ENCODE assay signal across 16 cellular contexts in genomic region chr13:47288546-47288945, GRCh38.
A peak's percentile ranks its signal among the peaks of the same experiment; 100 is the strongest.
DNase-seq lines count a peak whose midpoint lies in the region; ATAC-seq, FAIRE-seq and TF ChIP-seq lines count a peak whose summit lies in the region.
"Had no signal": no experiment of that assay in that cellular context is flagged by ENCODE, and none has a peak within 500 bp of the region (broad histone marks: within the 10 kb centered on the region; RNA-seq: fewer than 3 reads in every experiment).

No MANE protein-coding gene starts in this region.

- no peak overlapping the region for H3K4me2 ChIP-seq in PC-3 (ENCODE audit: low read length)

- H3K9me2 ChIP-seq in PC-3 (replicated peaks; ENCODE audit: low read length): no peaks in the 10 kb centered on the region

- H3K4me3 ChIP-seq in AG10803 (ENCODE audit: low read length) (no peak overlapping the region), PC-3 (ENCODE audit: low read length) (no peak overlapping the region), brain microvascular endothelial cell (ENCODE audit: low read depth, low read length) (no peak overlapping the region), adrenal gland (no peak overlapping the region)

- H2AFZ ChIP-seq in PC-3 (ENCODE audit: low read length): no peak overlapping the region

- whole genome bisulfite sequencing in adrenal gland, 4 donors: 58 to 76% (median 71%) methylated on average over 5 of the region's 5 CpGs

- BruUV-seq in PC-3 (replicated peaks; lab: Mats Ljungman, UMichigan): no TSS peak

- H3K9me3 ChIP-seq in PC-3 (ENCODE audit: low read length) (no peaks in the 10 kb centered on the region), adrenal gland (replicated peaks in 1 of 3) (no peaks in the 10 kb centered on the region)

- CTCF ChIA-PET in PC-3 (lab: Charles Lee): no interaction called here

- H3K9ac ChIP-seq in PC-3 (ENCODE audit: low read length): no peak overlapping the region; the same call in 1 of the 2 replicates

- H4K20me1 ChIP-seq in PC-3 (ENCODE audit: low read length): no peaks in the 10 kb centered on the region

- POLR2A ChIA-PET in PC-3 (lab: Charles Lee; ENCODE audit: unreplicated experiment): no interaction called here

- no peak for TF ChIP-seq POLR2A in H54 (IDR thresholded peaks at IDR 0.05; ENCODE audit: low read depth, low read length)
- no peak for TF ChIP-seq POLR2A in adrenal gland (IDR thresholded peaks at IDR 0.05)

- H3K36me3 ChIP-seq in PC-3 (ENCODE audit: low read depth, low read length): no peaks in the 10 kb centered on the region
- no peaks in the 10 kb centered on the region for H3K36me3 ChIP-seq in brain microvascular endothelial cell (replicated peaks)
- no peaks in the 10 kb centered on the region for H3K36me3 ChIP-seq in adrenal gland (replicated peaks in 1 of 2)

- ATAC-seq in PC-3 (no peak), GM21529 (IDR thresholded peaks at IDR 0.05; ENCODE audit: unreplicated experiment) (no peak)
- ATAC-seq: HCT116 had no signal

- TF ChIP-seq CTCF in AG10803 (conservative IDR thresholded peaks at IDR 0.05; ENCODE audit: low read length) (no peak), PC-3 (conservative IDR thresholded peaks at IDR 0.05; ENCODE audit: low read depth, low read length) (no peak), brain microvascular endothelial cell (IDR thresholded peaks at IDR 0.05; ENCODE audit: low read depth, low read length, missing control alignments) (no peak), adrenal gland (IDR thresholded peaks at IDR 0.05) (no peak)

- no peaks in the 10 kb centered on the region for H3K27me3 ChIP-seq in PC-3 (ENCODE audit: low read length)
- H3K27me3 ChIP-seq in brain microvascular endothelial cell (replicated peaks): no peaks in the 10 kb centered on the region
- no peaks in the 10 kb centered on the region for H3K27me3 ChIP-seq in adrenal gland

- intact Hi-C loops in PC-3 (cut with micrococcal nuclease): loop anchor here (5.0 to 10.0 kb wide), 4 partner anchors 74 to 336 kb away; no protein-coding TSS in a partner anchor
- intact Hi-C loops in adrenal gland (cut with DNase I): no loop called here

- peak overlapping the region; percentile 86 for H3K27ac ChIP-seq in PC-3 (ENCODE audit: low read length)
- H3K27ac ChIP-seq in brain microvascular endothelial cell: no peak overlapping the region
- H3K27ac ChIP-seq in adrenal gland: no peak overlapping the region
- H3K27ac ChIP-seq: HL-60 had no signal

- in situ Hi-C loops in brain microvascular endothelial cell (cut with HindIII; ENCODE audit: low pct_ligation_motif_present, low sequenced_read_pairs): no loop called here

- H3K4me1 ChIP-seq in PC-3 (ENCODE audit: insufficient read depth, low read length) (peaks cover 52% of the 10 kb centered on the region), adrenal gland (replicated peaks in 1 of 2) (no peaks in the 10 kb centered on the region)

- FAIRE-seq in H54 (lab: Jason Lieb, UNC): no peak
- FAIRE-seq: D721Med had no signal

- peak; percentile 22 for DNase-seq in AG10803 (ENCODE audit: low read depth)
- no peak for DNase-seq in PC-3
- peak; percentile 42 for DNase-seq in brain microvascular endothelial cell
- peak; percentile 32 for DNase-seq in renal cortical epithelial cell (ENCODE audit: low read depth)
- DNase-seq in H54 (ENCODE audit: insufficient read length, low spot score): no peak
- DNase-seq in adrenal gland: no peak
- no peak for DNase-seq in MV-4-11 (lab: John Stamatoyannopoulos, UW)
- DNase-seq: 8988T; C1 segment of cervical spinal cord; CD4-positive, alpha-beta T cell; DND-41; GF-D8 had no signal

- no peaks in the 10 kb centered on the region for H3F3A ChIP-seq in PC-3 (ENCODE audit: low read length, unreplicated experiment)

- H3K79me2 ChIP-seq in PC-3 (ENCODE audit: low read length): no peaks in the 10 kb centered on the region

Comparison
In these comparisons a context has a peak if more than half of its experiments do, and no peak if none do; other contexts are left out.
1. DNase-seq: peak in AG10803 (single experiment), brain microvascular endothelial cell (single experiment) and renal cortical epithelial cell (single experiment); none in PC-3 (single experiment), H54 (single experiment), adrenal gland (0 of 7) and MV-4-11 (single experiment).